Comparison of ENCODE assay signal across 21 cellular contexts in genomic region chr6:18495236-18495635, GRCh38.
"Had no signal": no experiment of that assay in that cellular context is flagged by ENCODE, and none has a peak within 500 bp of the region (broad histone marks: within the 10 kb centered on the region; RNA-seq: fewer than 3 reads in every experiment).

No MANE protein-coding gene starts in this region.

- ATAC-seq: activated CD4-positive, alpha-beta T cell treated with anti-CD3 and anti-CD28 coated beads for 36 hours; activated CD8-positive, alpha-beta T cell treated with anti-CD3 and anti-CD28 coated beads for 36 hours; activated T-cell treated with anti-CD3 and anti-CD28 coated beads, Interleukin-2, amount 50 U/mL, for 72 hours; PC-3; SK-N-SH treated with all-trans-retinoic acid at 6 μM for 48 hours had no signal

- H3K36me3 Mint-ChIP-seq: activated naive CD8-positive, alpha-beta T cell treated with anti-CD3 and anti-CD28 coated beads, Interleukin-2, amount 10 ng/mL, durations not matched to agents 7 days and 5 days had no signal

- DNase-seq: activated CD4-positive, alpha-beta T cell treated with anti-CD3 and anti-CD28 coated beads for 36 hours; activated CD8-positive, alpha-beta memory T cell treated with anti-CD3 and anti-CD28 coated beads, Interleukin-2, amount 50 U/mL, for 4 hours; activated CD8-positive, alpha-beta T cell treated with anti-CD3 and anti-CD28 coated beads for 36 hours; activated naive CD4-positive, alpha-beta T cell treated with anti-CD3 and anti-CD28 coated beads, Interleukin-2, amount 50 U/mL, for 16 hours; activated naive CD8-positive, alpha-beta T cell treated with anti-CD3 and anti-CD28 coated beads, Interleukin-2, amount 10 ng/mL, durations not matched to agents 7 days and 5 days; activated T-cell treated with anti-CD3 and anti-CD28 coated beads, Interleukin-2, amount 50 U/mL, for 72 hours; adrenal gland; anterior cingulate cortex; MG63; NCI-H1105; NCI-H1436; NCI-H1694 treated with DMSO at 0.1 percent for 48 hours; NCI-H2029 treated with DMSO at 0.1 percent for 48 hours; NCI-H446; NCI-H524; PC-3; SHP77; WERI-Rb-1 had no signal

- H3K4me3 Mint-ChIP-seq: activated CD4-positive, alpha-beta T cell treated with anti-CD3 and anti-CD28 coated beads for 36 hours; activated CD8-positive, alpha-beta T cell treated with anti-CD3 and anti-CD28 coated beads for 36 hours; activated naive CD8-positive, alpha-beta T cell treated with anti-CD3 and anti-CD28 coated beads, Interleukin-2, amount 10 ng/mL, durations not matched to agents 7 days and 5 days; activated T-cell treated with anti-CD3 and anti-CD28 coated beads, Interleukin-2, amount 50 U/mL, for 72 hours; T-helper 1 cell treated with Interleukin-12 subunit alpha and Interleukin-12 subunit beta and Interleukin-4 antibody, amounts not matched to agents 30 μg/mL and 1 μg/mL, for 36 hours had no signal

- H3K27ac Mint-ChIP-seq: activated CD4-positive, alpha-beta T cell treated with anti-CD3 and anti-CD28 coated beads for 36 hours; activated CD8-positive, alpha-beta T cell treated with anti-CD3 and anti-CD28 coated beads for 36 hours; activated naive CD8-positive, alpha-beta T cell treated with anti-CD3 and anti-CD28 coated beads, Interleukin-2, amount 10 ng/mL, durations not matched to agents 7 days and 5 days; activated T-cell treated with anti-CD3 and anti-CD28 coated beads, Interleukin-2, amount 50 U/mL, for 72 hours; activated T-helper 2 cell treated with anti-CD3 and anti-CD28 coated beads, Interferon-gamma antibody, Interleukin-2, Interleukin-4, amounts not matched to agents 10 μg/mL and 5 μg/mL and 100 μg/mL, durations not matched to agents 14 hours and 24 hours and 36 hours; T-helper 1 cell treated with Interleukin-12 subunit alpha and Interleukin-12 subunit beta and Interleukin-4 antibody, amounts not matched to agents 30 μg/mL and 1 μg/mL, for 36 hours had no signal

- H3K9me3 Mint-ChIP-seq: activated CD8-positive, alpha-beta T cell treated with anti-CD3 and anti-CD28 coated beads for 36 hours; activated naive CD8-positive, alpha-beta T cell treated with anti-CD3 and anti-CD28 coated beads, Interleukin-2, amount 10 ng/mL, durations not matched to agents 7 days and 5 days; activated T-cell treated with anti-CD3 and anti-CD28 coated beads, Interleukin-2, amount 50 U/mL, for 72 hours; activated T-helper 2 cell treated with anti-CD3 and anti-CD28 coated beads, Interferon-gamma antibody, Interleukin-2, Interleukin-4, amounts not matched to agents 10 μg/mL and 5 μg/mL and 100 μg/mL, durations not matched to agents 14 hours and 24 hours and 36 hours; T-helper 1 cell treated with Interleukin-12 subunit alpha and Interleukin-12 subunit beta and Interleukin-4 antibody, amounts not matched to agents 30 μg/mL and 1 μg/mL, for 36 hours had no signal

- H3K4me1 Mint-ChIP-seq: activated CD4-positive, alpha-beta T cell treated with anti-CD3 and anti-CD28 coated beads for 36 hours; activated naive CD8-positive, alpha-beta T cell treated with anti-CD3 and anti-CD28 coated beads, Interleukin-2, amount 10 ng/mL, durations not matched to agents 7 days and 5 days had no signal
